Comparison of ENCODE assay signal across 22 cellular contexts in the genomic region with DNA sequence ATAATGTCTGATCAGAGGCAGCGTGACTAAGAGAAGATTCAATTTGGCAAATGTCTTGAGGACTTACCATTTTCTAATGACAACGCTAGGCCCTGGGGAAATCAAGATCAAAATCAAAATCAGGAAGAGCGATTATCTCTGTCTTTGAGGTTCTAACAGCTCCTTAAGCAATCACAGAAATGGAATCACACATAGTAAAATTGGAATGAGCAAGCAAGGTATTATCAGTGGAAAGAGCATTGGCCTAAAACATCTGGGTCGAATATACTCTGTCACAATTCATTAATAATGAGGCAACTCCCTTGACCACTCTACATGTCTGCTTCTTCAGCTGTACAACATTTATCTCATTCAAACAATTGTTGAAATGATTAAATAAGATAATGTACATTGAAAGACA. TPM values are rescaled to one million over a fixed set of nuclear protein-coding genes. Genes with fewer than 3 reads are reported as not detected.
"Had no signal": no experiment of that assay in that cellular context is flagged by ENCODE, and none has a peak within 500 bp of the region (broad histone marks: within the 10 kb centered on the region; RNA-seq: fewer than 3 reads in every experiment).

No MANE protein-coding gene starts in this region.

- H3K36me3 Mint-ChIP-seq: memory B cell; natural killer cell treated with Interleukin-12 subunit alpha and Interleukin-12 subunit beta and Interleukin-15 and Interleukin-18, amount 100 ng/mL, for 72 hours; stimulated activated memory B cell treated with anti-CD40 and anti-IgM and Interleukin-4, amounts not matched to agents 10 μg/mL and 1 μg/mL and 100 μg/mL, for 72 hours had no signal

- H3K4me1 Mint-ChIP-seq: memory B cell; stimulated activated memory B cell treated with anti-CD40 and anti-IgM and Interleukin-4, amounts not matched to agents 10 μg/mL and 1 μg/mL and 100 μg/mL, for 72 hours had no signal

- H3K27ac ChIP-seq: cardiac muscle cell, dorsolateral prefrontal cortex, tibial artery had no signal

- H3K36me3 ChIP-seq: cardiac muscle cell, tibial artery had no signal

- H3K4me3 ChIP-seq: cardiac muscle cell, dorsolateral prefrontal cortex, tibial artery had no signal

- H3K9me3 ChIP-seq: tibial artery had no signal

- H3K27me3 Mint-ChIP-seq: activated naive CD8-positive, alpha-beta T cell treated with anti-CD3 and anti-CD28 coated beads, Interleukin-2, amount 50 U/mL, for 24 hours had no signal

- ATAC-seq: activated CD4-positive, CD25-positive, alpha-beta regulatory T cell treated with anti-CD3 and anti-CD28 coated beads, Interleukin-2, amount 50 U/mL, for 24 hours; activated naive CD8-positive, alpha-beta T cell treated with anti-CD3 and anti-CD28 coated beads, Interleukin-2, amount 50 U/mL, for 24 hours; activated T-helper 17 cell treated with anti-CD3 and anti-CD28 coated beads, Interleukin-2, amount 50 U/mL, for 72 hours; left ventricle myocardium superior; stimulated activated memory B cell treated with anti-CD40 and anti-IgM and Interleukin-4, amounts not matched to agents 10 μg/mL and 1 μg/mL and 100 μg/mL, for 72 hours had no signal

- H3K27me3 ChIP-seq: cardiac muscle cell, tibial artery had no signal

- H3K27ac Mint-ChIP-seq: activated naive CD8-positive, alpha-beta T cell treated with anti-CD3 and anti-CD28 coated beads, Interleukin-2, amount 50 U/mL, for 24 hours; activated T-helper 17 cell treated with anti-CD3 and anti-CD28 coated beads, Interleukin-2, amount 50 U/mL, for 72 hours; endodermal cell; memory B cell; natural killer cell treated with Interleukin-12 subunit alpha and Interleukin-12 subunit beta and Interleukin-15 and Interleukin-18, amount 100 ng/mL, for 72 hours; stimulated activated memory B cell treated with anti-CD40 and anti-IgM and Interleukin-4, amounts not matched to agents 10 μg/mL and 1 μg/mL and 100 μg/mL, for 72 hours had no signal

- DNase-seq: activated CD4-positive, alpha-beta T cell treated with anti-CD3 and anti-CD28 coated beads, Interleukin-2, amount 50 U/mL, for 4 hours; activated naive CD4-positive, alpha-beta T cell treated with Interleukin-2 at 50 U/mL for 16 hours; activated naive CD8-positive, alpha-beta T cell treated with anti-CD3 and anti-CD28 coated beads, Interleukin-2, amount 50 U/mL, for 24 hours; activated T-cell treated with anti-CD3 and anti-CD28 coated beads for 4 hours; dorsolateral prefrontal cortex; endodermal cell; erythroblast; glutamatergic neuron; kidney glomerular epithelial cell; left ventricle myocardium superior; nucleus accumbens; stimulated activated CD4-positive, alpha-beta T cell treated with anti-CD3 and anti-CD28 coated beads, Interleukin-2, amount 100 ng/mL, for 48 hours; T-helper 1 cell; T1000; tibial artery had no signal

- H3K9me3 Mint-ChIP-seq: activated naive CD8-positive, alpha-beta T cell treated with anti-CD3 and anti-CD28 coated beads, Interleukin-2, amount 50 U/mL, for 24 hours; activated T-helper 17 cell treated with anti-CD3 and anti-CD28 coated beads, Interleukin-2, amount 50 U/mL, for 72 hours; endodermal cell; natural killer cell treated with Interleukin-12 subunit alpha and Interleukin-12 subunit beta and Interleukin-15 and Interleukin-18, amount 100 ng/mL, for 72 hours; stimulated activated memory B cell treated with anti-CD40 and anti-IgM and Interleukin-4, amounts not matched to agents 10 μg/mL and 1 μg/mL and 100 μg/mL, for 72 hours had no signal

- H3K4me3 Mint-ChIP-seq: activated naive CD8-positive, alpha-beta T cell treated with anti-CD3 and anti-CD28 coated beads, Interleukin-2, amount 50 U/mL, for 24 hours; activated T-helper 17 cell treated with anti-CD3 and anti-CD28 coated beads, Interleukin-2, amount 50 U/mL, for 72 hours; endodermal cell; memory B cell; natural killer cell treated with Interleukin-12 subunit alpha and Interleukin-12 subunit beta and Interleukin-15 and Interleukin-18, amount 100 ng/mL, for 72 hours; stimulated activated memory B cell treated with anti-CD40 and anti-IgM and Interleukin-4, amounts not matched to agents 10 μg/mL and 1 μg/mL and 100 μg/mL, for 72 hours had no signal

RNA-seq across cellular contexts. Expression of gene SERPINB2, which starts 8.5 kb away (rescaled TPM):
- total RNA-seq: activated T-helper 17 cell treated with anti-CD3 and anti-CD28 coated beads, Interleukin-2, amount 50 U/mL, for 72 hours; cardiac muscle cell; endodermal cell; left ventricle myocardium superior; natural killer cell treated with Interleukin-12 subunit alpha and Interleukin-12 subunit beta and Interleukin-15 and Interleukin-18, amount 100 ng/mL, for 72 hours had no signal
- polyA plus RNA-seq: cardiac muscle cell had no signal

RNA-seq across cellular contexts. Expression of gene SERPINB10, which starts 28.8 kb away (rescaled TPM):
- total RNA-seq: activated T-helper 17 cell treated with anti-CD3 and anti-CD28 coated beads, Interleukin-2, amount 50 U/mL, for 72 hours; cardiac muscle cell; endodermal cell; left ventricle myocardium superior; posterior vena cava had no signal
- polyA plus RNA-seq: cardiac muscle cell had no signal
